In genomic region chr18:7870855-7871254, GRCh38 we compare ENCODE assay signal across 17 cellular contexts.
DNase-seq lines count a peak whose midpoint lies in the region; ATAC-seq and TF ChIP-seq lines count a peak whose summit lies in the region.
"Had no signal": no experiment of that assay in that cellular context is flagged by ENCODE, and none has a peak within 500 bp of the region (broad histone marks: within the 10 kb centered on the region; RNA-seq: fewer than 3 reads in every experiment).

No MANE protein-coding gene starts in this region.

- DNase-seq in EH (ENCODE audit: low read depth) (peak; percentile 46), PC-9 (no peak), fibroblast of the aortic adventitia (ENCODE audit: low read depth) (peak; percentile 13), sciatic nerve (ENCODE audit: low spot score) (no peak), esophagus muscularis mucosa (ENCODE audit: extremely low spot score) (no peak), kidney glomerular epithelial cell (lab: John Stamatoyannopoulos, UW) (no peak), GM23338 (ENCODE audit: low spot score) (no peak)
- no peak for DNase-seq in effector CD4-positive, alpha-beta T cell
- DNase-seq: activated CD4-positive, alpha-beta memory T cell treated with anti-CD3 and anti-CD28 coated beads for 36 hours; activated naive CD8-positive, alpha-beta T cell treated with anti-CD3 and anti-CD28 coated beads for 36 hours; activated T-cell treated with anti-CD3 and anti-CD28 coated beads, Interleukin-2, amount 50 U/mL, for 48 hours; DND-41; natural killer cell; NCI-H524 treated with DMSO at 0.1 percent for 48 hours had no signal

- H3K4me1 Mint-ChIP-seq in GM23338: no peaks in the 10 kb centered on the region
- H3K4me1 Mint-ChIP-seq: activated naive CD8-positive, alpha-beta T cell treated with anti-CD3 and anti-CD28 coated beads for 36 hours; natural killer cell had no signal

- H3K4me2 ChIP-seq in PC-9 (peak overlapping the region; percentile 71), GM23338 (no peak overlapping the region)

- peaks cover 37% of the 10 kb centered on the region for H3K4me1 ChIP-seq in PC-9 (replicated peaks; ENCODE audit: insufficient read depth)
- H3K4me1 ChIP-seq in esophagus muscularis mucosa: peaks cover 0 to 24% (median 7%) of the 10 kb centered on the region in 4 donors
- H3K4me1 ChIP-seq in GM23338 (ENCODE audit: insufficient read depth): no peaks in the 10 kb centered on the region
- H3K4me1 ChIP-seq: prostate gland had no signal

- TF ChIP-seq POLR2A in esophagus muscularis mucosa (IDR thresholded peaks at IDR 0.05; ENCODE audit: low read depth): no peak

- H3K79me2 ChIP-seq in PC-9 (ENCODE audit: low read depth) (no peaks in the 10 kb centered on the region), GM23338 (replicated peaks; ENCODE audit: insufficient read depth) (no peaks in the 10 kb centered on the region)

- no peak overlapping the region for H3K27ac Mint-ChIP-seq in GM23338
- H3K27ac Mint-ChIP-seq: activated CD4-positive, alpha-beta memory T cell treated with anti-CD3 and anti-CD28 coated beads for 36 hours; activated naive CD8-positive, alpha-beta T cell treated with anti-CD3 and anti-CD28 coated beads for 36 hours; natural killer cell had no signal

- H3K4me3 Mint-ChIP-seq in GM23338: no peak overlapping the region
- H3K4me3 Mint-ChIP-seq: activated CD4-positive, alpha-beta memory T cell treated with anti-CD3 and anti-CD28 coated beads for 36 hours; activated naive CD8-positive, alpha-beta T cell treated with anti-CD3 and anti-CD28 coated beads for 36 hours; natural killer cell had no signal

- POLR2A ChIA-PET in PC-9 (lab: Charles Lee; ENCODE audit: unreplicated experiment): interaction anchor here (0.6 kb wide), 1 partner anchor 552 kb away, joined by 5 read pairs; no protein-coding TSS in a partner anchor

- no TSS peak for BruUV-seq in PC-9 (replicated peaks; lab: Mats Ljungman, UMichigan)

- H3K36me3 ChIP-seq in PC-9 (ENCODE audit: low read depth): no peaks in the 10 kb centered on the region
- no peaks in the 10 kb centered on the region for H3K36me3 ChIP-seq in esophagus muscularis mucosa
- H3K36me3 ChIP-seq in GM23338 (ENCODE audit: insufficient read depth): no peaks in the 10 kb centered on the region
- H3K36me3 ChIP-seq: prostate gland had no signal

- H3F3A ChIP-seq in PC-9 (ENCODE audit: insufficient read depth, low read depth): peaks cover 20% of the 10 kb centered on the region; the same call in 1 of the 2 replicates
- H3F3A ChIP-seq in GM23338 (replicated peaks; ENCODE audit: low read depth): no peaks in the 10 kb centered on the region

- H2AFZ ChIP-seq in PC-9: no peak overlapping the region
- no peak overlapping the region for H2AFZ ChIP-seq in GM23338

- WGBS in esophagus muscularis mucosa: 70% methylated on average over 4 of the region's 4 CpGs

- H3K9me3 ChIP-seq in PC-9 (ENCODE audit: insufficient read depth, low read depth) (0 out of 2 replicates have a peak, but pooled peaks cover 4% of the 10 kb centered on the region), esophagus muscularis mucosa (peaks cover 0 to 8% (median 0%) of the 10 kb centered on the region in 4 donors)
- H3K9me3 ChIP-seq: prostate gland had no signal

- H3K4me3 ChIP-seq in PC-9: no peak overlapping the region
- no peak overlapping the region for H3K4me3 ChIP-seq in fibroblast of the aortic adventitia (ENCODE audit: low read depth, low read length)
- H3K4me3 ChIP-seq in esophagus muscularis mucosa: no peak overlapping the region
- H3K4me3 ChIP-seq in GM23338: no peak overlapping the region
- H3K4me3 ChIP-seq: prostate gland, SK-N-MC had no signal

- peaks cover 5% of the 10 kb centered on the region; the same call in 1 of the 3 replicates for H3K36me3 Mint-ChIP-seq in GM23338 (ENCODE audit: low read depth)
- H3K36me3 Mint-ChIP-seq: activated CD4-positive, alpha-beta memory T cell treated with anti-CD3 and anti-CD28 coated beads for 36 hours; activated naive CD8-positive, alpha-beta T cell treated with anti-CD3 and anti-CD28 coated beads for 36 hours had no signal

- H3K27me3 Mint-ChIP-seq in GM23338 (ENCODE audit: insufficient read depth, low read depth, poor library complexity): no peaks in the 10 kb centered on the region
- H3K27me3 Mint-ChIP-seq: activated CD4-positive, alpha-beta memory T cell treated with anti-CD3 and anti-CD28 coated beads for 36 hours; activated naive CD8-positive, alpha-beta T cell treated with anti-CD3 and anti-CD28 coated beads for 36 hours had no signal

- H3K27me3 ChIP-seq in PC-9 (ENCODE audit: insufficient read depth, low read depth) (no peaks in the 10 kb centered on the region), esophagus muscularis mucosa (no peaks in the 10 kb centered on the region), GM23338 (ENCODE audit: insufficient read depth) (no peaks in the 10 kb centered on the region)

- TF ChIP-seq CTCF in PC-9 (conservative IDR thresholded peaks at IDR 0.05): no peak
- no peak for TF ChIP-seq CTCF in fibroblast of the aortic adventitia (IDR thresholded peaks at IDR 0.05; ENCODE audit: insufficient read depth, low read length)
- TF ChIP-seq CTCF in esophagus muscularis mucosa (IDR thresholded peaks at IDR 0.05): no peak
- no peak for TF ChIP-seq CTCF in GM23338 (conservative IDR thresholded peaks at IDR 0.05; ENCODE audit: low read depth in 2 of 2)

- H4K20me1 ChIP-seq in PC-9 (ENCODE audit: insufficient read depth) (no peaks in the 10 kb centered on the region), GM23338 (replicated peaks; ENCODE audit: insufficient read depth) (no peaks in the 10 kb centered on the region)

- intact Hi-C loops in PC-9 (cut with micrococcal nuclease; ENCODE audit: unreplicated experiment) (no loop called here), sciatic nerve (cut with DNase I) (no loop called here), esophagus muscularis mucosa (cut with DNase I) (no loop called here)

- ATAC-seq in sciatic nerve (peak; percentile 52), GM23338 (no peak)
- ATAC-seq: natural killer cell had no signal

- TF ChIP-seq EP300 in esophagus muscularis mucosa (IDR thresholded peaks at IDR 0.05): no peak

- H3K9me2 ChIP-seq in PC-9 (ENCODE audit: insufficient read depth) (no peaks in the 10 kb centered on the region), GM23338 (ENCODE audit: insufficient read depth) (no peaks in the 10 kb centered on the region; the same call in 1 of the 2 replicates)

- CTCF ChIA-PET in PC-9 (lab: Charles Lee): interaction anchor here (1.7 kb wide), 1 partner anchor 81 kb away, joined by 4 read pairs; no protein-coding TSS in a partner anchor

- H3K27ac ChIP-seq in PC-9 (peak overlapping the region; percentile 89), esophagus muscularis mucosa (replicated peaks in 1 of 4) (no peak overlapping the region), GM23338 (ENCODE audit: low read depth) (no peak overlapping the region)
- H3K27ac ChIP-seq: C4-2B, prostate gland, SK-N-MC had no signal

- no peaks in the 10 kb centered on the region; the same call in 2 of the 3 replicates for H3K9me3 Mint-ChIP-seq in GM23338

TF ChIP-seq in GM23338, 12 proteins besides CTCF, POLR2A, EP300 and RAD21 (continues in another document):
- TF ChIP-seq STAT1 (IDR thresholded peaks at IDR 0.05; ENCODE audit: unreplicated experiment) (no peak), JUNB (IDR thresholded peaks at IDR 0.05; ENCODE audit: unreplicated experiment) (no peak), ZNF331 (CRISPR knock-in tag; IDR thresholded peaks at IDR 0.05; ENCODE audit: low read depth) (no peak)

Comparison
In these comparisons a context has a peak if more than half of its experiments do, and no peak if none do; other contexts are left out.
1. DNase-seq: peak in EH (single experiment) and fibroblast of the aortic adventitia (single experiment); none in PC-9 (0 of 2), sciatic nerve (single experiment), esophagus muscularis mucosa (single experiment), kidney glomerular epithelial cell (single experiment), effector CD4-positive, alpha-beta T cell (single experiment) and GM23338 (single experiment).